In the genomic region with DNA sequence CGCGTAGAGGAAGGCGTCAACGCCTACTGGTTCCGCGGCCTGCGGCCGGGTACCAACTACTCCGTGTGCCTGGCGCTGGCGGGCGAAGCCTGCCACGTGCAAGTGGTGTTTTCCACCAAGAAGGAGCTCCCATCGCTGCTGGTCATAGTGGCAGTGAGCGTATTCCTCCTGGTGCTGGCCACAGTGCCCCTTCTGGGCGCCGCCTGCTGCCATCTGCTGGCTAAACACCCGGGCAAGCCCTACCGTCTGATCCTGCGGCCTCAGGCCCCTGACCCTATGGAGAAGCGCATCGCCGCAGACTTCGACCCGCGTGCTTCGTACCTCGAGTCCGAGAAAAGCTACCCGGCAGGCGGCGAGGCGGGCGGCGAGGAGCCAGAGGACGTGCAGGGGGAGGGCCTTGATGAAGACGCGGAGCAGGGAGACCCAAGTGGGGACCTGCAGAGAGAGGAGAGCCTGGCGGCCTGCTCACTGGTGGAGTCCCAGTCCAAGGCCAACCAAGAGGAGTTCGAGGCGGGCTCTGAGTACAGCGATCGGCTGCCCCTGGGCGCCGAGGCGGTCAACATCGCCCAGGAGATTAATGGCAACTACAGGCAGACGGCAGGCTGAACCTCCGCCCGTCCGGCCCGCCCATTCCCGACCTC, we compare ENCODE assay signal across 8 cellular contexts. TPM values are rescaled to one million over a fixed set of nuclear protein-coding genes. Genes with fewer than 3 reads are reported as not detected.
DNase-seq lines count a peak whose midpoint lies in the region; ATAC-seq, FAIRE-seq and TF ChIP-seq lines count a peak whose summit lies in the region.

No MANE protein-coding gene starts in this region.

- TF ChIP-seq POLR2A in transverse colon (IDR thresholded peaks at IDR 0.05) = no peak

- 17% methylated on average over 44 of the region's 53 CpGs; no CpG with 5 or more reads in 1 of the 2 donors for WGBS in transverse colon (ENCODE audit: low coverage in 1 of 2), 2 donors

- H3K27me3 ChIP-seq in transverse colon = peaks cover 99% of the 10 kb centered on the region

- peaks cover 87% of the 10 kb centered on the region for H3K27me3 Mint-ChIP-seq in activated T-cell treated with anti-CD3 and anti-CD28 coated beads, Interleukin-2, amount 50 U/mL, for 4 hours (ENCODE audit: low read depth)
- H3K27me3 Mint-ChIP-seq in activated naive CD8-positive, alpha-beta T cell treated with anti-CD3 and anti-CD28 coated beads, Interleukin-2, amount 10 ng/mL, durations not matched to agents 7 days and 5 days = peaks cover 88% of the 10 kb centered on the region

- ATAC-seq in activated T-cell treated with anti-CD3 and anti-CD28 coated beads, Interleukin-2, amount 50 U/mL, for 4 hours = no peak
- ATAC-seq in activated naive CD8-positive, alpha-beta T cell treated with anti-CD3 and anti-CD28 coated beads, Interleukin-2, amount 10 ng/mL, durations not matched to agents 7 days and 5 days (ENCODE audit: low read depth) = no peak
- ATAC-seq in GM18870 (IDR thresholded peaks at IDR 0.05; ENCODE audit: unreplicated experiment) = no peak

- peak overlapping the region; percentile 43 for H3K4me3 Mint-ChIP-seq in activated T-cell treated with anti-CD3 and anti-CD28 coated beads, Interleukin-2, amount 50 U/mL, for 4 hours
- H3K4me3 Mint-ChIP-seq in activated naive CD8-positive, alpha-beta T cell treated with anti-CD3 and anti-CD28 coated beads, Interleukin-2, amount 10 ng/mL, durations not matched to agents 7 days and 5 days = no peak overlapping the region

- intact Hi-C loops in kidney (cut with DNase I) (no loop called here), transverse colon (cut with DNase I; ENCODE audit: low total_unique reads) (no loop called here)

- FAIRE-seq in kidney (lab: Jason Lieb, UNC) = no peak

- H3K9me3 ChIP-seq in kidney (ENCODE audit: control insufficient read depth in 1 of 2, low read length in 2 of 2) = no peaks in the 10 kb centered on the region
- H3K9me3 ChIP-seq in transverse colon = no peaks in the 10 kb centered on the region

- no peak for TF ChIP-seq EP300 in transverse colon (IDR thresholded peaks at IDR 0.05; ENCODE audit: low read depth)

- POLR2A ChIA-PET in activated naive CD8-positive, alpha-beta T cell treated with anti-CD3 and anti-CD28 coated beads, Interleukin-2, amount 10 ng/mL, durations not matched to agents 7 days and 5 days (lab: Charles Lee) = no interaction called here

- no peak for DNase-seq in activated T-cell treated with anti-CD3 and anti-CD28 coated beads, Interleukin-2, amount 50 U/mL, for 4 hours
- DNase-seq in activated T-cell treated with anti-CD3 and anti-CD28 coated beads, Interleukin-2, amount 50 U/mL, for 1 hour = no peak
- peak; percentile 62 for DNase-seq in activated naive CD8-positive, alpha-beta T cell treated with anti-CD3 and anti-CD28 coated beads, Interleukin-2, amount 10 ng/mL, durations not matched to agents 7 days and 5 days
- peak; percentile 83 for DNase-seq in kidney
- peak; percentile 38 for DNase-seq in transverse colon
- no peak for DNase-seq in NCI-H2029 treated with DMSO at 0.1 percent for 48 hours (lab: John Stamatoyannopoulos, UW)
- no peak for DNase-seq in superior temporal gyrus (ENCODE audit: extremely low spot score)

- in situ Hi-C loops in transverse colon (cut with MboI; ENCODE audit: low pct_ligation_motif_present in 1 of 4, low pct_unique_long_range_greater_than_20kb in 1 of 4, low sequenced_read_pairs in 3 of 4) = loop anchor here in 1 of 4 donors (25.0 kb wide), 1 partner anchor 178 kb away; no protein-coding TSS in a partner anchor

- H3K27ac ChIP-seq in kidney (ENCODE audit: low read depth in 2 of 2, low read length in 2 of 2) (no peak overlapping the region), transverse colon (no peak overlapping the region)

- no peak overlapping the region for H3K9ac ChIP-seq in kidney (ENCODE audit: low read length in 2 of 2)

- H3K36me3 ChIP-seq in kidney (ENCODE audit: control insufficient read depth in 1 of 2, insufficient read depth in 2 of 2, low read length in 2 of 2) = no peaks in the 10 kb centered on the region
- H3K36me3 ChIP-seq in transverse colon = no peaks in the 10 kb centered on the region

- peak overlapping the region; percentile 21 for H3K27ac Mint-ChIP-seq in activated naive CD8-positive, alpha-beta T cell treated with anti-CD3 and anti-CD28 coated beads, Interleukin-2, amount 10 ng/mL, durations not matched to agents 7 days and 5 days

- TF ChIP-seq CTCF in kidney (IDR thresholded peaks at IDR 0.05; ENCODE audit: borderline replicate concordance, extremely low read depth, insufficient read depth) (peak; percentile 53), transverse colon (IDR thresholded peaks at IDR 0.05) (peak; percentile 21 to 41 (median 28))

- peaks cover 0 to 11% of the 10 kb centered on the region in 2 donors for H3K4me1 ChIP-seq in kidney (ENCODE audit: control insufficient read depth in 1 of 2, insufficient read depth in 1 of 2, low read depth in 1 of 2, low read length in 2 of 2)
- peaks cover 5 to 38% (median 18%) of the 10 kb centered on the region in 4 donors for H3K4me1 ChIP-seq in transverse colon

- peaks cover 32% of the 10 kb centered on the region for H3K4me1 Mint-ChIP-seq in activated T-cell treated with anti-CD3 and anti-CD28 coated beads, Interleukin-2, amount 50 U/mL, for 4 hours (ENCODE audit: low read depth)
- H3K4me1 Mint-ChIP-seq in activated naive CD8-positive, alpha-beta T cell treated with anti-CD3 and anti-CD28 coated beads, Interleukin-2, amount 10 ng/mL, durations not matched to agents 7 days and 5 days = peaks cover 22% of the 10 kb centered on the region

- H3K4me3 ChIP-seq in kidney (ENCODE audit: low read length in 2 of 2) (no peak overlapping the region), transverse colon (no peak overlapping the region)

- no peaks in the 10 kb centered on the region for H3K9me3 Mint-ChIP-seq in activated T-cell treated with anti-CD3 and anti-CD28 coated beads, Interleukin-2, amount 50 U/mL, for 4 hours
- no peaks in the 10 kb centered on the region for H3K9me3 Mint-ChIP-seq in activated naive CD8-positive, alpha-beta T cell treated with anti-CD3 and anti-CD28 coated beads, Interleukin-2, amount 10 ng/mL, durations not matched to agents 7 days and 5 days

- H3K36me3 Mint-ChIP-seq in activated T-cell treated with anti-CD3 and anti-CD28 coated beads, Interleukin-2, amount 50 U/mL, for 4 hours (ENCODE audit: insufficient read depth) = no peaks in the 10 kb centered on the region
- H3K36me3 Mint-ChIP-seq in activated naive CD8-positive, alpha-beta T cell treated with anti-CD3 and anti-CD28 coated beads, Interleukin-2, amount 10 ng/mL, durations not matched to agents 7 days and 5 days = peaks cover under 1% of the 10 kb centered on the region

RNA-seq across cellular contexts. Expression of a gene that starts 4.1 kb away (rescaled TPM):
- not detected for total RNA-seq in activated T-cell treated with anti-CD3 and anti-CD28 coated beads, Interleukin-2, amount 50 U/mL, for 4 hours
- total RNA-seq in activated naive CD8-positive, alpha-beta T cell treated with anti-CD3 and anti-CD28 coated beads, Interleukin-2, amount 10 ng/mL, durations not matched to agents 7 days and 5 days = not detected
- total RNA-seq in kidney (1.1 TPM), transverse colon (10 to 100 TPM in 1 of 4 donors, 1 to 10 TPM in 1, under 1 TPM in 2; 0.41 to 27.3 (median 1.4) TPM)
- 0.13 TPM for polyA plus RNA-seq in kidney (ENCODE audit: insufficient read depth, low read depth, low replicate concordance)

RNA-seq across cellular contexts. Expression of a gene that starts 39.0 kb away (rescaled TPM):
- total RNA-seq in activated T-cell treated with anti-CD3 and anti-CD28 coated beads, Interleukin-2, amount 50 U/mL, for 4 hours = under 1 TPM in 1 of 3 donors, not detected in 2; 0.26 TPM
- total RNA-seq in activated naive CD8-positive, alpha-beta T cell treated with anti-CD3 and anti-CD28 coated beads, Interleukin-2, amount 10 ng/mL, durations not matched to agents 7 days and 5 days = not detected
- total RNA-seq in kidney (30.2 TPM), transverse colon (100 to 1,000 TPM in 1 of 4 donors, 10 to 100 TPM in 3; 18.8 to 191 (median 25.5) TPM)
- 18.8 TPM for polyA plus RNA-seq in kidney (ENCODE audit: insufficient read depth, low read depth, low replicate concordance)

RNA-seq across cellular contexts. Expression of a gene that starts 52.2 kb away (rescaled TPM):
- total RNA-seq in activated T-cell treated with anti-CD3 and anti-CD28 coated beads, Interleukin-2, amount 50 U/mL, for 4 hours = not detected
- total RNA-seq in activated naive CD8-positive, alpha-beta T cell treated with anti-CD3 and anti-CD28 coated beads, Interleukin-2, amount 10 ng/mL, durations not matched to agents 7 days and 5 days = under 1 TPM in 1 of 2 experiments, not detected in 1; 0.40 TPM
- total RNA-seq in kidney (0.06 TPM), transverse colon (not detected)
- not detected for polyA plus RNA-seq in kidney (ENCODE audit: insufficient read depth, low read depth, low replicate concordance)

Comparison
In these comparisons a context has a peak if more than half of its experiments do, and no peak if none do; other contexts are left out.
1. DNase-seq: peak in activated naive CD8-positive, alpha-beta T cell treated with anti-CD3 and anti-CD28 coated beads, Interleukin-2, amount 10 ng/mL, durations not matched to agents 7 days and 5 days (single experiment), kidney (single experiment) and transverse colon (single experiment); none in activated T-cell treated with anti-CD3 and anti-CD28 coated beads, Interleukin-2, amount 50 U/mL, for 4 hours (single experiment), activated T-cell treated with anti-CD3 and anti-CD28 coated beads, Interleukin-2, amount 50 U/mL, for 1 hour (single experiment), NCI-H2029 treated with DMSO at 0.1 percent for 48 hours (single experiment) and superior temporal gyrus (single experiment).
2. RNA of a gene that starts 39.0 kb away (total RNA-seq): 30.2 TPM in kidney (single experiment) and 18.8 to 191 TPM in transverse colon; 0.26 TPM in activated T-cell treated with anti-CD3 and anti-CD28 coated beads, Interleukin-2, amount 50 U/mL, for 4 hours and not detected in activated naive CD8-positive, alpha-beta T cell treated with anti-CD3 and anti-CD28 coated beads, Interleukin-2, amount 10 ng/mL, durations not matched to agents 7 days and 5 days; every median in the first group is over 10 times any median in the second.